ENCODE assay signal across 33 cellular contexts in the genomic region with DNA sequence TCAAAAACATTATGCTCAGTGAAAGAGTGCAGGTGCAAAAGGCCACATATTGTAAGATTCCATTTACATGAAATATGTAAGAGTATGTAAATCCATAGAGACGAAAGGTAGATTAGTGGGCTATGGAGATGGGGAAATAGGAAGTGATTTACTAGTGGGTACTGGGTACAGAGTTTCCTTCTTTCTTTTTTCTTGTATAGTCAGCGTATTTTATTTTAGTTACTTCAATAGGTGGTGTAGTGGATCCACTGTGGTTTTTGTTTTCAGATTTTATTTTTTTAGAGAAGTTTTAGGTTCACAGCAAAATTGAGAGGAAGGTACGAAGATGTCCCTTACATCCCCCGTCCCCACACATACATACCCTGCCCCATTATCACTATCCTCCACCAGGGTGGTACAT.
"Had no signal": no experiment of that assay in that cellular context is flagged by ENCODE, and none has a peak within 500 bp of the region (broad histone marks: within the 10 kb centered on the region; RNA-seq: fewer than 3 reads in every experiment).

No MANE protein-coding gene starts in this region.

- H3K27me3 ChIP-seq: adrenal gland, body of pancreas, brain microvascular endothelial cell, breast epithelium had no signal

- H3K36me3 ChIP-seq: adrenal gland, brain microvascular endothelial cell, breast epithelium had no signal

- H3K27ac ChIP-seq: adrenal gland, body of pancreas, brain microvascular endothelial cell, breast epithelium had no signal

- DNase-seq: activated B cell treated with CpG ODN at 0.5 μM for 24 hours; activated CD4-positive, alpha-beta memory T cell treated with anti-CD3 and anti-CD28 coated beads for 36 hours; activated CD4-positive, alpha-beta T cell treated with anti-CD3 and anti-CD28 coated beads for 4 hours; activated CD4-positive, alpha-beta T cell treated with anti-CD3 and anti-CD28 coated beads, Interleukin-2, amount 10 ng/mL, durations not matched to agents 24 days and 14 days; activated CD4-positive, alpha-beta T cell treated with anti-CD3 and anti-CD28 coated beads, Interleukin-2, amount 50 U/mL, for 1 hour; activated CD4-positive, alpha-beta T cell treated with anti-CD3 and anti-CD28 coated beads, Interleukin-2, amount 50 U/mL, for 4 hours; activated CD4-positive, CD25-positive, alpha-beta regulatory T cell treated with anti-CD3 and anti-CD28 coated beads, Interleukin-2, amount 50 U/mL, for 72 hours; activated CD8-positive, alpha-beta memory T cell treated with anti-CD3 and anti-CD28 coated beads, Interleukin-2, amount 50 U/mL, for 4 hours; activated CD8-positive, alpha-beta T cell treated with anti-CD3 and anti-CD28 coated beads for 36 hours; activated effector memory CD4-positive, alpha-beta T cell treated with anti-CD3 and anti-CD28 coated beads, Interleukin-2, amount 50 U/mL, for 16 hours; activated gamma-delta T cell treated with Interleukin-2 at 50 U/mL for 16 hours; activated naive CD4-positive, alpha-beta T cell; activated naive CD4-positive, alpha-beta T cell treated with anti-CD3 and anti-CD28 coated beads for 36 hours; activated naive CD4-positive, alpha-beta T cell treated with anti-CD3 and anti-CD28 coated beads, Interleukin-2, amount 50 U/mL, for 16 hours; activated naive CD8-positive, alpha-beta T cell treated with anti-CD3 and anti-CD28 coated beads for 36 hours; activated T-cell treated with anti-CD3 and anti-CD28 coated beads for 4 hours; activated T-cell treated with anti-CD3 and anti-CD28 coated beads, Interleukin-2, amount 50 U/mL, for 1 hour; activated T-cell treated with anti-CD3 and anti-CD28 coated beads, Interleukin-2, amount 50 U/mL, for 4 hours; activated T-cell treated with anti-CD3 and anti-CD28 coated beads, Interleukin-2, amount 50 U/mL, for 72 hours; adrenal gland; amniotic stem cell; aorta; body of pancreas; central memory CD4-positive, alpha-beta T cell; T-helper 1 cell; T-helper 2 cell; T-helper 9 cell had no signal

- ATAC-seq: activated CD8-positive, alpha-beta T cell treated with anti-CD3 and anti-CD28 coated beads for 36 hours; activated naive CD4-positive, alpha-beta T cell treated with anti-CD3 and anti-CD28 coated beads, Interleukin-2, amount 50 U/mL, for 72 hours; activated T-cell treated with anti-CD3 and anti-CD28 coated beads, Interleukin-2, amount 50 U/mL, for 4 hours; activated T-cell treated with anti-CD3 and anti-CD28 coated beads, Interleukin-2, amount 50 U/mL, for 72 hours; activated T-helper 17 cell treated with anti-CD3 and anti-CD28 coated beads, Interleukin-2, amount 50 U/mL, for 72 hours; body of pancreas had no signal

- H3K4me3 ChIP-seq: adrenal gland, body of pancreas, breast epithelium had no signal

- H3K4me1 ChIP-seq: adrenal gland, body of pancreas, breast epithelium had no signal

- FAIRE-seq: astrocyte, TTC549 had no signal

- H3K9me3 ChIP-seq: adrenal gland, body of pancreas, breast epithelium had no signal
